Comparison of ENCODE assay signal across 1 cellular context in the genomic region with DNA sequence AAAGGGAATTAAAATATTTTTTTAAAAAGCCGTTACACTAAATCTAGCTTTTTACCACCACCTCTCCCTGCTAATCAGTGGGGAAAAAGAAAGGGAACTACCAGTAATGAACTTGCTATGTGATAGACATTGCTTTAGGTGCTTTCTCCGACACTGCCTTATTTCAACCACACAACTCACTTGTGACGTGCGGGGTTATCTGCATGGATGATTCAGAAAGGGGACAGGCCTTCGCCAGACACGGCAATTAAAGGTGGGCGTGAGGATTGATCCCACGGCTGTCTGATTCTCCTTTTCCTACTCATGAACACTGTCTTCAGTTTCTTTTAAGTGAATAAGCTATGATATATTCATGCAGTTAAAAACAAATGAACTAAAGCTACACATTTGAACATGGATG.
TF ChIP-seq lines count a peak whose summit lies in the region.

No MANE protein-coding gene starts in this region.

TF ChIP-seq in GM12878, 131 proteins besides CTCF, POLR2A, EP300 and RAD21 (continues in another document):
- TF ChIP-seq, protein P1, sequence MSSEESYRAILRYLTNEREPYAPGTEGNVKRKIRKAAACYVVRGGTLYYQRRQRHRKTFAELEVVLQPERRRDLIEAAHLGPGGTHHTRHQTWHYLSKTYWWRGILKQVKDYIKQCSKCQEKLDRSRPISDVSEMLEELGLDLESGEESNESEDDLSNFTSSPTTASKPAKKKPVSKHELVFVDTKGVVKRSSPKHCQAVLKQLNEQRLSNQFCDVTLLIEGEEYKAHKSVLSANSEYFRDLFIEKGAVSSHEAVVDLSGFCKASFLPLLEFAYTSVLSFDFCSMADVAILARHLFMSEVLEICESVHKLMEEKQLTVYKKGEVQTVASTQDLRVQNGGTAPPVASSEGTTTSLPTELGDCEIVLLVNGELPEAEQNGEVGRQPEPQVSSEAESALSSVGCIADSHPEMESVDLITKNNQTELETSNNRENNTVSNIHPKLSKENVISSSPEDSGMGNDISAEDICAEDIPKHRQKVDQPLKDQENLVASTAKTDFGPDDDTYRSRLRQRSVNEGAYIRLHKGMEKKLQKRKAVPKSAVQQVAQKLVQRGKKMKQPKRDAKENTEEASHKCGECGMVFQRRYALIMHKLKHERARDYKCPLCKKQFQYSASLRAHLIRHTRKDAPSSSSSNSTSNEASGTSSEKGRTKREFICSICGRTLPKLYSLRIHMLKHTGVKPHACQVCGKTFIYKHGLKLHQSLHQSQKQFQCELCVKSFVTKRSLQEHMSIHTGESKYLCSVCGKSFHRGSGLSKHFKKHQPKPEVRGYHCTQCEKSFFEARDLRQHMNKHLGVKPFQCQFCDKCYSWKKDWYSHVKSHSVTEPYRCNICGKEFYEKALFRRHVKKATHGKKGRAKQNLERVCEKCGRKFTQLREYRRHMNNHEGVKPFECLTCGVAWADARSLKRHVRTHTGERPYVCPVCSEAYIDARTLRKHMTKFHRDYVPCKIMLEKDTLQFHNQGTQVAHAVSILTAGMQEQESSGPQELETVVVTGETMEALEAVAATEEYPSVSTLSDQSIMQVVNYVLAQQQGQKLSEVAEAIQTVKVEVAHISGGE (CRISPR knock-in tag; IDR thresholded peaks at IDR 0.05): no peak
- peak; percentile 77 to 80; a peak in 3 of 4 replicates for TF ChIP-seq IKZF2 (IDR thresholded peaks at IDR 0.05)
- no peak for TF ChIP-seq MYB (IDR thresholded peaks at IDR 0.05; ENCODE audit: borderline replicate concordance, low read depth, low read length)
- TF ChIP-seq HDAC2 (IDR thresholded peaks at IDR 0.05): no peak
- TF ChIP-seq, protein P2, sequence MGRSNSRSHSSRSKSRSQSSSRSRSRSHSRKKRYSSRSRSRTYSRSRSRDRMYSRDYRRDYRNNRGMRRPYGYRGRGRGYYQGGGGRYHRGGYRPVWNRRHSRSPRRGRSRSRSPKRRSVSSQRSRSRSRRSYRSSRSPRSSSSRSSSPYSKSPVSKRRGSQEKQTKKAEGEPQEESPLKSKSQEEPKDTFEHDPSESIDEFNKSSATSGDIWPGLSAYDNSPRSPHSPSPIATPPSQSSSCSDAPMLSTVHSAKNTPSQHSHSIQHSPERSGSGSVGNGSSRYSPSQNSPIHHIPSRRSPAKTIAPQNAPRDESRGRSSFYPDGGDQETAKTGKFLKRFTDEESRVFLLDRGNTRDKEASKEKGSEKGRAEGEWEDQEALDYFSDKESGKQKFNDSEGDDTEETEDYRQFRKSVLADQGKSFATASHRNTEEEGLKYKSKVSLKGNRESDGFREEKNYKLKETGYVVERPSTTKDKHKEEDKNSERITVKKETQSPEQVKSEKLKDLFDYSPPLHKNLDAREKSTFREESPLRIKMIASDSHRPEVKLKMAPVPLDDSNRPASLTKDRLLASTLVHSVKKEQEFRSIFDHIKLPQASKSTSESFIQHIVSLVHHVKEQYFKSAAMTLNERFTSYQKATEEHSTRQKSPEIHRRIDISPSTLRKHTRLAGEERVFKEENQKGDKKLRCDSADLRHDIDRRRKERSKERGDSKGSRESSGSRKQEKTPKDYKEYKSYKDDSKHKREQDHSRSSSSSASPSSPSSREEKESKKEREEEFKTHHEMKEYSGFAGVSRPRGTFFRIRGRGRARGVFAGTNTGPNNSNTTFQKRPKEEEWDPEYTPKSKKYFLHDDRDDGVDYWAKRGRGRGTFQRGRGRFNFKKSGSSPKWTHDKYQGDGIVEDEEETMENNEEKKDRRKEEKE (IDR thresholded peaks at IDR 0.05): no peak
- no peak for TF ChIP-seq JUND (IDR thresholded peaks at IDR 0.05; ENCODE audit: low read depth, low read length)
- no peak for TF ChIP-seq ATF2 (IDR thresholded peaks at IDR 0.05; ENCODE audit: low read length)
- no peak for TF ChIP-seq GATAD2B (conservative IDR thresholded peaks at IDR 0.05; ENCODE audit: low read depth)
- no peak for TF ChIP-seq CHD4 (IDR thresholded peaks at IDR 0.05)
- TF ChIP-seq RUNX3 (IDR thresholded peaks at IDR 0.05; ENCODE audit: low read length): no peak
- TF ChIP-seq ATF7 (IDR thresholded peaks at IDR 0.05; ENCODE audit: low read depth): peak; percentile 68
- peak; percentile 93 for TF ChIP-seq MTA2 (IDR thresholded peaks at IDR 0.05; ENCODE audit: low read depth)
- TF ChIP-seq RCOR1 (conservative IDR thresholded peaks at IDR 0.05; ENCODE audit: low read depth, low read length): no peak
- TF ChIP-seq SUPT20H (IDR thresholded peaks at IDR 0.05; ENCODE audit: borderline replicate concordance, control insufficient read depth, low read depth, low read length): no peak
- no peak for TF ChIP-seq MYC (IDR thresholded peaks at IDR 0.05; ENCODE audit: insufficient read depth, insufficient read length, insufficient replicate concordance, low read length, severe bottlenecking)
- TF ChIP-seq NKRF (conservative IDR thresholded peaks at IDR 0.05): no peak
- no peak for TF ChIP-seq KLF5 (IDR thresholded peaks at IDR 0.05; ENCODE audit: partially characterized antibody)
- TF ChIP-seq LARP7 (IDR thresholded peaks at IDR 0.05): no peak
- no peak for TF ChIP-seq SRF (IDR thresholded peaks at IDR 0.05; ENCODE audit: low read depth in 2 of 2, low read length in 2 of 2)
- TF ChIP-seq HDAC6 (IDR thresholded peaks at IDR 0.05; ENCODE audit: unreplicated experiment): no peak
- no peak for TF ChIP-seq ZZZ3 (IDR thresholded peaks at IDR 0.05; ENCODE audit: control insufficient read depth, insufficient read length, low read depth)
- TF ChIP-seq SPI1 (IDR thresholded peaks at IDR 0.05; ENCODE audit: borderline replicate concordance, insufficient read depth, low read depth, low read length): no peak
- TF ChIP-seq SREBF1 (IDR thresholded peaks at IDR 0.05; ENCODE audit: low read length): no peak
- TF ChIP-seq ZNF384 (IDR thresholded peaks at IDR 0.05; ENCODE audit: borderline replicate concordance, low read depth, low read length): no peak
- TF ChIP-seq GABPA (IDR thresholded peaks at IDR 0.05; ENCODE audit: low read depth): no peak
- no peak for TF ChIP-seq ESRRA (IDR thresholded peaks at IDR 0.05; ENCODE audit: low read length)
- no peak for TF ChIP-seq NRF1 (conservative IDR thresholded peaks at IDR 0.05; ENCODE audit: low read depth, low read length)
- no peak for TF ChIP-seq ETV6 (conservative IDR thresholded peaks at IDR 0.05 in 1 of 2, IDR thresholded peaks at IDR 0.05 in 1 of 2; ENCODE audit: borderline replicate concordance in 1 of 2, low read depth in 1 of 2)
- TF ChIP-seq BACH1 (IDR thresholded peaks at IDR 0.05; ENCODE audit: borderline replicate concordance): no peak
- TF ChIP-seq, protein P3, sequence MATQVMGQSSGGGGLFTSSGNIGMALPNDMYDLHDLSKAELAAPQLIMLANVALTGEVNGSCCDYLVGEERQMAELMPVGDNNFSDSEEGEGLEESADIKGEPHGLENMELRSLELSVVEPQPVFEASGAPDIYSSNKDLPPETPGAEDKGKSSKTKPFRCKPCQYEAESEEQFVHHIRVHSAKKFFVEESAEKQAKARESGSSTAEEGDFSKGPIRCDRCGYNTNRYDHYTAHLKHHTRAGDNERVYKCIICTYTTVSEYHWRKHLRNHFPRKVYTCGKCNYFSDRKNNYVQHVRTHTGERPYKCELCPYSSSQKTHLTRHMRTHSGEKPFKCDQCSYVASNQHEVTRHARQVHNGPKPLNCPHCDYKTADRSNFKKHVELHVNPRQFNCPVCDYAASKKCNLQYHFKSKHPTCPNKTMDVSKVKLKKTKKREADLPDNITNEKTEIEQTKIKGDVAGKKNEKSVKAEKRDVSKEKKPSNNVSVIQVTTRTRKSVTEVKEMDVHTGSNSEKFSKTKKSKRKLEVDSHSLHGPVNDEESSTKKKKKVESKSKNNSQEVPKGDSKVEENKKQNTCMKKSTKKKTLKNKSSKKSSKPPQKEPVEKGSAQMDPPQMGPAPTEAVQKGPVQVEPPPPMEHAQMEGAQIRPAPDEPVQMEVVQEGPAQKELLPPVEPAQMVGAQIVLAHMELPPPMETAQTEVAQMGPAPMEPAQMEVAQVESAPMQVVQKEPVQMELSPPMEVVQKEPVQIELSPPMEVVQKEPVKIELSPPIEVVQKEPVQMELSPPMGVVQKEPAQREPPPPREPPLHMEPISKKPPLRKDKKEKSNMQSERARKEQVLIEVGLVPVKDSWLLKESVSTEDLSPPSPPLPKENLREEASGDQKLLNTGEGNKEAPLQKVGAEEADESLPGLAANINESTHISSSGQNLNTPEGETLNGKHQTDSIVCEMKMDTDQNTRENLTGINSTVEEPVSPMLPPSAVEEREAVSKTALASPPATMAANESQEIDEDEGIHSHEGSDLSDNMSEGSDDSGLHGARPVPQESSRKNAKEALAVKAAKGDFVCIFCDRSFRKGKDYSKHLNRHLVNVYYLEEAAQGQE (IDR thresholded peaks at IDR 0.05; ENCODE audit: low read depth, low read length): no peak
- TF ChIP-seq MLLT1 (IDR thresholded peaks at IDR 0.05): no peak
- TF ChIP-seq MEF2A (IDR thresholded peaks at IDR 0.05; ENCODE audit: insufficient read depth, low read depth, low read length): no peak
- no peak for TF ChIP-seq E2F8 (IDR thresholded peaks at IDR 0.05; ENCODE audit: low read depth, partially characterized antibody)
- TF ChIP-seq POLR2AphosphoS2 (IDR thresholded peaks at IDR 0.05; ENCODE audit: low read depth, low read length): no peak
- no peak for TF ChIP-seq ZNF207 (IDR thresholded peaks at IDR 0.05; ENCODE audit: borderline replicate concordance)
- no peak for TF ChIP-seq ZBTB33 (IDR thresholded peaks at IDR 0.05)
- no peak for TF ChIP-seq SREBF2 (IDR thresholded peaks at IDR 0.05; ENCODE audit: low read length)
